20 cellular contexts compared by ENCODE assay signal in genomic region chr5:90173299-90174030, GRCh38.
"Had no signal": no experiment of that assay in that cellular context is flagged by ENCODE, and none has a peak within 500 bp of the region (broad histone marks: within the 10 kb centered on the region; RNA-seq: fewer than 3 reads in every experiment).

No MANE protein-coding gene starts in this region.

- H3K9me3 ChIP-seq: ovary, right lobe of liver, testis, transverse colon had no signal

- H3K27me3 ChIP-seq: ovary, right lobe of liver, testis, transverse colon had no signal

- H3K4me3 ChIP-seq: ovary, right lobe of liver, testis, transverse colon had no signal

- H3K27ac ChIP-seq: ovary, right lobe of liver, testis, transverse colon, VCaP had no signal

- DNase-seq: activated CD4-positive, alpha-beta T cell treated with anti-CD3 and anti-CD28 coated beads for 4 hours; activated CD4-positive, alpha-beta T cell treated with anti-CD3 and anti-CD28 coated beads, Interleukin-2, amount 50 U/mL, for 4 hours; activated effector memory CD4-positive, alpha-beta T cell treated with anti-CD3 and anti-CD28 coated beads, Interleukin-2, amount 50 U/mL, for 16 hours; activated naive CD4-positive, alpha-beta T cell treated with anti-CD3 and anti-CD28 coated beads for 36 hours; activated naive CD8-positive, alpha-beta T cell treated with anti-CD3 and anti-CD28 coated beads, Interleukin-2, amount 10 ng/mL, durations not matched to agents 7 days and 5 days; activated T-cell treated with anti-CD3 and anti-CD28 coated beads for 4 hours; effector memory CD4-positive, alpha-beta T cell; foreskin melanocyte; kidney; left colon; mammary epithelial cell; naive thymus-derived CD4-positive, alpha-beta T cell; ovary; right lobe of liver; stimulated activated CD4-positive, alpha-beta T cell treated with anti-CD3 and anti-CD28 coated beads, Interleukin-4, amount 100 ng/mL, for 1 hour; stimulated activated naive CD8-positive, alpha-beta T cell treated with anti-CD3 and anti-CD28 coated beads, Interleukin-15, Interleukin-2, amounts not matched to agents 100 U/mL and 50 U/mL, for 24 hours; T-helper 2 cell; testis; transverse colon had no signal

- H3K36me3 ChIP-seq: ovary, right lobe of liver, transverse colon had no signal

- H3K4me1 ChIP-seq: right lobe of liver, testis had no signal
